Comparison of ENCODE assay signal across 8 cellular contexts in genomic region chr12:40226652-40227051, GRCh38. TPM values are rescaled to one million over a fixed set of nuclear protein-coding genes. Genes with fewer than 3 reads are reported as not detected.
DNase-seq lines count a peak whose midpoint lies in the region; ATAC-seq and TF ChIP-seq lines count a peak whose summit lies in the region.

No MANE protein-coding gene starts in this region.

- no peaks in the 10 kb centered on the region for H3K27me3 ChIP-seq in ascending aorta

- DNase-seq in AG09319 (ENCODE audit: extremely low read depth, low read depth): peak; percentile 55
- DNase-seq in ascending aorta (ENCODE audit: low spot score in 2 of 2): peak; percentile 59 to 88
- no peak for DNase-seq in memory B cell (ENCODE audit: low spot score in 2 of 2)
- DNase-seq in GDM1 (lab: John Stamatoyannopoulos, UW): no peak
- DNase-seq in activated CD8-positive, alpha-beta memory T cell treated with anti-CD3 and anti-CD28 coated beads, Interleukin-2, amount 50 U/mL, for 4 hours: no peak
- DNase-seq in T-helper 9 cell: no peak
- DNase-seq in 8988T: no peak

- ATAC-seq in HG02678 (IDR thresholded peaks at IDR 0.05; ENCODE audit: unreplicated experiment) (peak; percentile 22), memory B cell (ENCODE audit: low read depth) (peak; percentile 8)

- no peaks in the 10 kb centered on the region for H3K9me3 ChIP-seq in ascending aorta

- H3K4me1 Mint-ChIP-seq in memory B cell: peaks cover 41% of the 10 kb centered on the region

- H3K4me1 ChIP-seq in ascending aorta: peaks cover 2 to 6% of the 10 kb centered on the region in 2 donors

- intact Hi-C loops in ascending aorta (cut with DNase I): loop anchor here (5.0 kb wide), 3 partner anchors 119 to 1319 kb away; partner anchors contain the start of genes CPNE8, KIF21A and SLC2A13

- no peaks in the 10 kb centered on the region for H3K9me3 Mint-ChIP-seq in memory B cell

- H3K27ac ChIP-seq in ascending aorta: peak overlapping the region; percentile 90 to 94

- peak overlapping the region; percentile 69 to 82 for H3K4me3 ChIP-seq in ascending aorta

- peaks cover 9% of the 10 kb centered on the region for H3K36me3 Mint-ChIP-seq in memory B cell

- peak overlapping the region; percentile 97 for H3K27ac Mint-ChIP-seq in memory B cell

- TF ChIP-seq CTCF in AG09319 (IDR thresholded peaks at IDR 0.05; ENCODE audit: low read depth, low read length) (no peak), ascending aorta (IDR thresholded peaks at IDR 0.05) (no peak)

- peak overlapping the region; percentile 96 for H3K4me3 Mint-ChIP-seq in memory B cell

- H3K36me3 ChIP-seq in ascending aorta: no peaks in the 10 kb centered on the region

- H3K27me3 Mint-ChIP-seq in memory B cell: no peaks in the 10 kb centered on the region

RNA-seq across cellular contexts. Expression of gene LRRK2, which starts 1.9 kb away (rescaled TPM):
- 14.3 TPM for total RNA-seq in ascending aorta

Comparison
In these comparisons a context has a peak if more than half of its experiments do, and no peak if none do; other contexts are left out.
1. DNase-seq: peak in AG09319 (single experiment) and ascending aorta (2 of 2); none in memory B cell (0 of 2), GDM1 (single experiment), activated CD8-positive, alpha-beta memory T cell treated with anti-CD3 and anti-CD28 coated beads, Interleukin-2, amount 50 U/mL, for 4 hours (single experiment), T-helper 9 cell (single experiment) and 8988T (single experiment).